In the genomic region with DNA sequence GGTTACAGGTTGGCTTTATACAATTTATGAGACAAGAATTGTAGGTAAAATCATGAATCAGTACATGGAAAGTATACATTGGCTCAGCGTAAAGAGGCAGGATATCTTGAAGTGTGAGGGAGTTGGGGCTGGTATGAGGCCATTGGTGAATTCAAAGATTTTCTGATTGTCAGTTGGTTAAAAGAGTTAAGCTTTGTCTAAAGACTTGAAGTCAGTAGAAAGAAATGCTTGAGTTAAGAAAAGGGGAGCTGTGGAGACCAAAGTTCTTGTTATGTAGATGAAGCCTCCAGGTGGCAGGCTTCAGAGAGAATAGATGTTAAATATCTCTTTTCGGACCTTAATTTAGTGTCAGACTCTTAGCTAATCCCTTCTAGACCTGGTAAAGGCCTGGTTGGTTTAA, we compare ENCODE assay signal across 1 cellular context.
TF ChIP-seq lines count a peak whose summit lies in the region.

No MANE protein-coding gene starts in this region.

TF ChIP-seq in GM23338, 12 proteins besides CTCF, POLR2A, EP300 and RAD21 (continued from another document):
- no peak for TF ChIP-seq EZH2 (IDR thresholded peaks at IDR 0.05; ENCODE audit: low read depth, unreplicated experiment)
